Comparison of ENCODE assay signal across 15 cellular contexts in the genomic region with DNA sequence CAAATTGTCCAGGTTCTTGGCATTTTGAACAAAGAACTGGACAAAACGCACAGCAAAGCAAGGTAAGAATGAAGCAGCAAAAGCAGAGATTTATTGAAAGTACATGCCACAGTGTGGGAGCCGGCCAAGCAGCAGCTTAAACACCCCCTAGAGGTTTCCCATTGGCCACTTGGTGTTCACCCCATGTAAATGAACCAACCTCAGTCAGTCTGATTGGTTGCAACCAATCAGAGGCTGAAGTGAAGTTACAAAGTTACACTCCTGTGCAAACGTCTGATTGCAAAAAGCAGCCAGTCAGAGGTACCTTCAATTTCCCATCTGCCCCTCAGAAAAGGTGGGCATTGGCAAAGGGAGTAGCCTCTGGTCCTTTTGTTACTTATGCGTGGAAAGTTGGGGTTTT. TPM values are rescaled to one million over a fixed set of nuclear protein-coding genes. Genes with fewer than 3 reads are reported as not detected.
DNase-seq lines count a peak whose midpoint lies in the region; ATAC-seq, FAIRE-seq and TF ChIP-seq lines count a peak whose summit lies in the region.
"Had no signal": no experiment of that assay in that cellular context is flagged by ENCODE, and none has a peak within 500 bp of the region (broad histone marks: within the 10 kb centered on the region; RNA-seq: fewer than 3 reads in every experiment).

No MANE protein-coding gene starts in this region.

- no peaks in the 10 kb centered on the region for H3K79me2 ChIP-seq in astrocyte (ENCODE audit: insufficient read depth, low read length)

- no peaks in the 10 kb centered on the region for H3K9me3 ChIP-seq in BE2C
- no peaks in the 10 kb centered on the region for H3K9me3 ChIP-seq in astrocyte (ENCODE audit: insufficient read depth, low read depth, low read length)
- H3K9me3 ChIP-seq: ascending aorta had no signal

- TF ChIP-seq CTCF in BE2C (IDR thresholded peaks at IDR 0.05; ENCODE audit: low read depth, low read length): no peak
- no peak for TF ChIP-seq CTCF in astrocyte (IDR thresholded peaks at IDR 0.05; ENCODE audit: insufficient read depth, low read depth, low read length)

- H3K4me1 ChIP-seq in BE2C: peaks cover 3% of the 10 kb centered on the region; the same call in 1 of the 2 replicates
- peaks cover 2% of the 10 kb centered on the region for H3K4me1 ChIP-seq in astrocyte (ENCODE audit: insufficient read depth, low read length)
- H3K4me1 ChIP-seq: ascending aorta had no signal

- no peak overlapping the region for H3K4me3 Mint-ChIP-seq in astrocyte (ENCODE audit: unreplicated experiment)

- H3K36me3 ChIP-seq in BE2C (no peaks in the 10 kb centered on the region), astrocyte (ENCODE audit: insufficient read depth, low read length) (no peaks in the 10 kb centered on the region)
- H3K36me3 ChIP-seq: ascending aorta had no signal

- peak overlapping the region; percentile 22 for H3K4me2 ChIP-seq in astrocyte (ENCODE audit: low read length)
- H3K4me2 ChIP-seq: KMS-11 had no signal

- H3K9ac ChIP-seq in astrocyte (ENCODE audit: low read length): no peak overlapping the region
- H3K9ac ChIP-seq: KMS-11 had no signal

- H4K20me1 ChIP-seq in astrocyte (ENCODE audit: insufficient read depth, low read length): no peaks in the 10 kb centered on the region

- no peak overlapping the region for H2AFZ ChIP-seq in astrocyte (ENCODE audit: low read depth, low read length)

- peak; percentile 57 for DNase-seq in BE2C
- peak; percentile 64 for DNase-seq in M059J (ENCODE audit: low read depth)
- DNase-seq in astrocyte (ENCODE audit: low read depth): peak; percentile 23
- no peak for DNase-seq in NCI-H2171 (lab: John Stamatoyannopoulos, UW)
- no peak for DNase-seq in putamen (ENCODE audit: low spot score)
- DNase-seq: activated CD4-positive, alpha-beta T cell treated with anti-CD3 and anti-CD28 coated beads for 1 hour; activated T-cell treated with anti-CD3 and anti-CD28 coated beads, Interleukin-2, amount 50 U/mL, for 48 hours; stimulated activated CD4-positive, alpha-beta T cell treated with anti-CD3 and anti-CD28 coated beads, Interleukin-15, amount 100 ng/mL, for 24 hours had no signal

- no peak overlapping the region for H3K27ac Mint-ChIP-seq in astrocyte (ENCODE audit: unreplicated experiment)

- no peak for FAIRE-seq in astrocyte (lab: Jason Lieb, UNC)

- no peaks in the 10 kb centered on the region for H3K4me1 Mint-ChIP-seq in astrocyte (ENCODE audit: low read depth, unreplicated experiment)

- H3K27me3 Mint-ChIP-seq in astrocyte (ENCODE audit: low read depth, unreplicated experiment): peaks cover 25% of the 10 kb centered on the region

- H3K36me3 Mint-ChIP-seq in astrocyte (ENCODE audit: low read depth, unreplicated experiment): no peaks in the 10 kb centered on the region

- H3K27ac ChIP-seq in astrocyte (ENCODE audit: low read depth, low read length): no peak overlapping the region
- H3K27ac ChIP-seq: ascending aorta, KMS-11, SK-N-MC had no signal

- H3K9me3 Mint-ChIP-seq in astrocyte (ENCODE audit: unreplicated experiment): peaks cover 2% of the 10 kb centered on the region

- no peak for ATAC-seq in GM21619 (IDR thresholded peaks at IDR 0.05; ENCODE audit: unreplicated experiment)

- H3K27me3 ChIP-seq in BE2C: peaks cover 18% of the 10 kb centered on the region
- peaks cover 8% of the 10 kb centered on the region for H3K27me3 ChIP-seq in astrocyte (ENCODE audit: insufficient read depth, low read length)
- H3K27me3 ChIP-seq: ascending aorta had no signal

- no peak overlapping the region for H3K4me3 ChIP-seq in BE2C (ENCODE audit: low read depth, low read length)
- no peak overlapping the region for H3K4me3 ChIP-seq in astrocyte (ENCODE audit: insufficient read depth, low read depth, low read length)
- H3K4me3 ChIP-seq: ascending aorta, SK-N-MC had no signal

RNA-seq across cellular contexts. Expression of a gene that starts 8.8 kb away (rescaled TPM):
- polyA plus RNA-seq in BE2C (2012; ENCODE audit: insufficient read depth, insufficient read length, low read depth): 123 TPM
- 37.4 and 48.8 TPM in 2 replicates for total RNA-seq in M059J (2014; rRNA removed; shearing (Covaris generic))
- total RNA-seq in astrocyte: 31.4 and 34.7 TPM in 2 replicates

RNA-seq across cellular contexts. Expression of a gene that starts 18.1 kb away (rescaled TPM):
- not detected for polyA plus RNA-seq in BE2C (2012; ENCODE audit: insufficient read depth, insufficient read length, low read depth)
- total RNA-seq in M059J (2014; rRNA removed; shearing (Covaris generic)): 0.39 TPM in 1 of 2 replicates, not detected in the other
- not detected in 2 replicates for total RNA-seq in astrocyte
- total RNA-seq: glomerular endothelial cell, NCI-H460 had no signal
- polyA plus RNA-seq: BJ had no signal

RNA-seq across cellular contexts. Expression of a gene that starts 30.7 kb away (rescaled TPM):
- 5.1 TPM for polyA plus RNA-seq in BE2C (2012; ENCODE audit: insufficient read depth, insufficient read length, low read depth)
- 7.5 and 10.6 TPM in 2 replicates for total RNA-seq in M059J (2014; rRNA removed; shearing (Covaris generic))
- 4.4 and 4.5 TPM in 2 replicates for total RNA-seq in astrocyte

RNA-seq across cellular contexts. Expression of a gene that starts 30.8 kb away (rescaled TPM):
- polyA plus RNA-seq in BE2C (2012; ENCODE audit: insufficient read depth, insufficient read length, low read depth): 57.5 TPM
- total RNA-seq in M059J (2014; rRNA removed; shearing (Covaris generic)): 16.5 and 22.7 TPM in 2 replicates
- total RNA-seq in astrocyte: 26.9 and 30.5 TPM in 2 replicates

RNA-seq across cellular contexts. Expression of a gene that starts 39.5 kb away (rescaled TPM):
- polyA plus RNA-seq in BE2C (2012; ENCODE audit: insufficient read depth, insufficient read length, low read depth): 7.9 TPM
- 10.0 and 17.4 TPM in 2 replicates for total RNA-seq in M059J (2014; rRNA removed; shearing (Covaris generic))
- total RNA-seq in astrocyte: 8.6 and 9.2 TPM in 2 replicates

Comparison
In these comparisons a context has a peak if more than half of its experiments do, and no peak if none do; other contexts are left out.
1. DNase-seq: peak in BE2C (single experiment), M059J (single experiment) and astrocyte (single experiment); none in NCI-H2171 (single experiment) and putamen (single experiment).